ENCODE assay signal across 29 cellular contexts in the genomic region with DNA sequence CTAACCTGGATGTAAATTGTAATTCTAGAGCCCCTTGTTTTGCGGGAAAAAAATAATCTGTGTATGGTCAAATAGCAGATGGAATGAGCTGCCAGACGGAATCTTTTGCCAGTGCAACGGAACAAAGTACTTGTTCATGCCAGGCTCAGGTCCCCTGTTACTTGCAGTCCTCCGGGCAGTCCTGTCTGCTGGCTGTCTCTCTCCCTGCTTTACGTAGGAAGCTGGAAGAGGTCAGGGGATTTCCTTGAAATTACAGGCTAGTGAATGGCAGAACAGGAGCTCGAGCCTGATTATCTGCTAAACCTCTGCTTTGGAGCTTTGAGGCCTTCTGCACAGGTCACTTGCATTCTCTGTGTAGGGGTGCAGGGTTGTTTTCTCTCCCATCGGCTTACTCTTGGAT. TPM values are rescaled to one million over a fixed set of nuclear protein-coding genes. Genes with fewer than 3 reads are reported as not detected.
DNase-seq lines count a peak whose midpoint lies in the region; ATAC-seq and TF ChIP-seq lines count a peak whose summit lies in the region.
"Had no signal": no experiment of that assay in that cellular context is flagged by ENCODE, and none has a peak within 500 bp of the region (broad histone marks: within the 10 kb centered on the region; RNA-seq: fewer than 3 reads in every experiment).

No MANE protein-coding gene starts in this region.

- H3K23ac ChIP-seq in mesenchymal stem cell (ENCODE audit: low read length in 2 of 2), result no peak overlapping the region

- 94% methylated on average over 7 of the region's 7 CpGs for WGBS in mesenchymal stem cell

- peaks cover 17 to 30% of the 10 kb centered on the region in 2 experiments for H3K36me3 ChIP-seq in mesenchymal stem cell (ENCODE audit: control insufficient read depth in 1 of 2, insufficient read depth in 2 of 2, low read depth in 1 of 2, low read length in 2 of 2)
- H3K36me3 ChIP-seq in upper lobe of right lung, result no peaks in the 10 kb centered on the region
- H3K36me3 ChIP-seq: Peyer's patch had no signal

- no peak overlapping the region for H3K14ac ChIP-seq in mesenchymal stem cell (ENCODE audit: low read length in 2 of 2)

- no peak overlapping the region for H3K4me2 ChIP-seq in mesenchymal stem cell (ENCODE audit: low read length, poor library complexity, severe bottlenecking)

- no peak overlapping the region for H2BK120ac ChIP-seq in mesenchymal stem cell (ENCODE audit: low read depth, low read length)

- peak overlapping the region; percentile 16 to 47 for H3K27ac ChIP-seq in coronary artery
- no peak overlapping the region for H3K27ac ChIP-seq in mesenchymal stem cell (ENCODE audit: low read length, poor library complexity, severe bottlenecking)
- H3K27ac ChIP-seq in upper lobe of right lung, result peak overlapping the region; percentile 24
- H3K27ac ChIP-seq: Peyer's patch, SJSA1 had no signal

- no peaks in the 10 kb centered on the region for H3K9me3 ChIP-seq in mesenchymal stem cell (ENCODE audit: control insufficient read depth, low read length)
- H3K9me3 ChIP-seq in upper lobe of right lung, result no peaks in the 10 kb centered on the region
- H3K9me3 ChIP-seq: Peyer's patch, SJSA1, tibial artery had no signal

- H3K4ac ChIP-seq in mesenchymal stem cell (ENCODE audit: low read depth in 1 of 2, low read length in 2 of 2), result no peak overlapping the region

- H2AFZ ChIP-seq in mesenchymal stem cell (ENCODE audit: low read depth, low read length), result no peak overlapping the region

- H4K91ac ChIP-seq in mesenchymal stem cell (ENCODE audit: low read length), result peak overlapping the region; percentile 61

- peak; percentile 45 for DNase-seq in activated CD8-positive, alpha-beta memory T cell treated with anti-CD3 and anti-CD28 coated beads, Interleukin-2, amount 50 U/mL, for 48 hours
- no peak for DNase-seq in activated CD8-positive, alpha-beta memory T cell treated with anti-CD3 and anti-CD28 coated beads for 24 hours
- no peak for DNase-seq in coronary artery (ENCODE audit: low spot score)
- no peak for DNase-seq in mesenchymal stem cell
- no peak for DNase-seq in upper lobe of right lung
- no peak for DNase-seq in stimulated activated CD4-positive, alpha-beta T cell treated with anti-CD3 and anti-CD28 coated beads, Interleukin-4, amount 100 ng/mL, for 4 hours
- no peak for DNase-seq in SHP77 treated with DMSO at 0.1 percent for 48 hours (lab: John Stamatoyannopoulos, UW)
- DNase-seq: activated CD4-positive, alpha-beta T cell treated with anti-CD3 and anti-CD28 coated beads for 36 hours; activated naive CD4-positive, alpha-beta T cell; activated naive CD8-positive, alpha-beta T cell treated with anti-CD3 and anti-CD28 coated beads, Interleukin-2, amount 50 U/mL, for 24 hours; activated T-cell treated with anti-CD3 and anti-CD28 coated beads, Interleukin-2, amount 50 U/mL, for 72 hours; Calu3; CD4-positive, CD25-positive, alpha-beta regulatory T cell; dermis blood vessel endothelial cell; DMS79; foreskin fibroblast; H7; Karpas-422; kidney glomerular epithelial cell; NCI-H1417 treated with DMSO at 0.1 percent for 48 hours; NCI-H2081 treated with DMSO at 0.1 percent for 48 hours; NCI-H2227 treated with DMSO at 0.1 percent for 48 hours; NCI-H69; stimulated activated CD4-positive, alpha-beta T cell treated with anti-CD3 and anti-CD28 coated beads, Interleukin-1b, Interleukin-23, amount 100 ng/mL, for 48 hours; T-helper 9 cell; tibial artery had no signal

- no peak overlapping the region for H3K18ac ChIP-seq in mesenchymal stem cell (ENCODE audit: low read depth in 1 of 2, low read length in 2 of 2)

- peaks cover 12% of the 10 kb centered on the region for H3K4me1 ChIP-seq in mesenchymal stem cell (ENCODE audit: control insufficient read depth, insufficient read depth, low read depth, low read length)
- H3K4me1 ChIP-seq in upper lobe of right lung, result peaks cover 32% of the 10 kb centered on the region

- H4K8ac ChIP-seq in mesenchymal stem cell (ENCODE audit: low read length), result no peak overlapping the region

- peaks cover 31% of the 10 kb centered on the region for H3K79me1 ChIP-seq in mesenchymal stem cell (replicated peaks; ENCODE audit: low read length, poor library complexity, severe bottlenecking)

- no peak overlapping the region for H3K4me3 ChIP-seq in coronary artery
- H3K4me3 ChIP-seq in mesenchymal stem cell (ENCODE audit: insufficient read depth in 1 of 2, low read depth in 1 of 2, low read length in 2 of 2), result no peak overlapping the region
- H3K4me3 ChIP-seq in upper lobe of right lung, result no peak overlapping the region
- H3K4me3 ChIP-seq: Peyer's patch, SJSA1, tibial artery had no signal

- TF ChIP-seq CTCF in coronary artery (IDR thresholded peaks at IDR 0.05) (no peak), upper lobe of right lung (IDR thresholded peaks at IDR 0.05) (no peak)

- no peak overlapping the region for H2BK5ac ChIP-seq in mesenchymal stem cell (ENCODE audit: low read depth, low read length, poor library complexity, severe bottlenecking)

- no peak overlapping the region for H2BK15ac ChIP-seq in mesenchymal stem cell (ENCODE audit: low read depth, poor library complexity, severe bottlenecking)

- no peaks in the 10 kb centered on the region for H3K27me3 ChIP-seq in mesenchymal stem cell (ENCODE audit: control insufficient read depth in 1 of 2, insufficient read depth in 1 of 2, low read length in 2 of 2)
- H3K27me3 ChIP-seq in upper lobe of right lung, result no peaks in the 10 kb centered on the region
- H3K27me3 ChIP-seq: Peyer's patch, SJSA1, tibial artery had no signal

- H3K9ac ChIP-seq in mesenchymal stem cell (ENCODE audit: low read length), result no peak overlapping the region

- no peak overlapping the region for H2BK12ac ChIP-seq in mesenchymal stem cell (ENCODE audit: low read length in 2 of 2)

- intact Hi-C loops in upper lobe of right lung (cut with DNase I), result no loop called here

- ATAC-seq in upper lobe of right lung (no peak), GM18520 (IDR thresholded peaks at IDR 0.05; ENCODE audit: unreplicated experiment) (no peak)
- ATAC-seq: activated CD4-positive, alpha-beta T cell treated with anti-CD3 and anti-CD28 coated beads for 36 hours; activated naive CD8-positive, alpha-beta T cell treated with anti-CD3 and anti-CD28 coated beads, Interleukin-2, amount 50 U/mL, for 24 hours; activated T-cell treated with anti-CD3 and anti-CD28 coated beads, Interleukin-2, amount 50 U/mL, for 72 hours had no signal

- no peak overlapping the region for H2AK5ac ChIP-seq in mesenchymal stem cell (ENCODE audit: low read length, severe bottlenecking)

RNA-seq across cellular contexts. Expression of a gene that starts 54.8 kb away (rescaled TPM):
- polyA plus RNA-seq in mesenchymal stem cell (2013, experiment 1 of 2), result 111 TPM
- 106 TPM for polyA plus RNA-seq in mesenchymal stem cell (2013, experiment 2 of 2)
- total RNA-seq in upper lobe of right lung, result 178 TPM
